ENCODE assay signal across 8 cellular contexts in the genomic region with DNA sequence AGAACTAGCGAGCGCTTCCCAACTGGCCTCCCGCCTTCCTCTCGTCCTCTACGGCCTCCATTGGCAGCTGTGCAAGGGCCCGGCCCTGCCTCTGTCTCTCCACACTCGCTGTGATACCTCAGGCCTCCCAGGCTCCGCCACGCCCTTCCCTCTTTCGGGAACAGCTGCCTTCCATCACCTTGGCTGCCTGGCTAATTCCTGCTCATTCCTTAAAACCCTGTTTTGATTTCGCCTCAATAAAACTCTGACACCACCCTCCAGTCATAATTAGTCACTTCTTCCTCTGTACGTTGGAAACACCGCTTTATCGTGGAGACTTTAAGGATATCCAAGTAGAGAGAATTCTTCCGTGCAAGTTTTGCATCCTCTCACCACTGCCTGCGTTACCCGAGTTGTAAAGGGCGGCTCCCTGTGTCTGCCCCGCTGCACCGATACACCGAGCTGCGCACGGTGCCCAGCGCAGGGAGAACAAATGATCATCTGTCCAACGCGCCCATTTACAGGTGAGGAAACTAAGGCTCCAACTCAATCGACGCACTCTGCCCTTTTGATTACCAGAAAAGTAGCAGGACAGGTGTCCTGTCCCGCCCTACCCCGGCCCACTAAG.
DNase-seq lines count a peak whose midpoint lies in the region; ATAC-seq, FAIRE-seq and TF ChIP-seq lines count a peak whose summit lies in the region.

No MANE protein-coding gene starts in this region.

- peak overlapping the region; percentile 36 for H3K27ac ChIP-seq in 22Rv1
- H3K27ac ChIP-seq in ectodermal cell (ENCODE audit: insufficient read depth, low read depth, low read length, poor library complexity, severe bottlenecking): no peak overlapping the region
- H3K27ac ChIP-seq in pancreas: no peak overlapping the region

- intact Hi-C loops in pancreas (cut with DNase I): no loop called here

- TF ChIP-seq CTCF in 22Rv1 (IDR thresholded peaks at IDR 0.05): no peak
- TF ChIP-seq CTCF in pancreas (IDR thresholded peaks at IDR 0.05): no peak

- FAIRE-seq in pancreas (lab: Jason Lieb, UNC): no peak

- H3K4me1 ChIP-seq in ectodermal cell (ENCODE audit: control insufficient read depth, insufficient read depth, low read length) (peaks cover 9% of the 10 kb centered on the region), pancreas (peaks cover 0 to 19% (median 5%) of the 10 kb centered on the region in 3 donors)

- H3K36me3 ChIP-seq in ectodermal cell (ENCODE audit: control insufficient read depth, insufficient read depth, low read length) (no peaks in the 10 kb centered on the region), pancreas (no peaks in the 10 kb centered on the region)

- peak; percentile 5 for ATAC-seq in GM18868 (IDR thresholded peaks at IDR 0.05; ENCODE audit: unreplicated experiment)
- no peak for ATAC-seq in pancreas
- no peak for ATAC-seq in HG03108 (IDR thresholded peaks at IDR 0.05; ENCODE audit: unreplicated experiment)
- no peak for ATAC-seq in HG03095 (IDR thresholded peaks at IDR 0.05; ENCODE audit: unreplicated experiment)

- 16 to 19% methylated on average over 30 of the region's 30 CpGs for WGBS in ectodermal cell, 2 experiments
- 38 to 40% methylated on average over 30 of the region's 30 CpGs for WGBS in pancreas, 2 donors

- H3K27me3 ChIP-seq in ectodermal cell (ENCODE audit: control insufficient read depth, insufficient read depth, low read length, poor library complexity, severe bottlenecking): peaks cover 47% of the 10 kb centered on the region
- no peaks in the 10 kb centered on the region for H3K27me3 ChIP-seq in pancreas

- H3K9me3 ChIP-seq in ectodermal cell (ENCODE audit: control insufficient read depth, low read length): no peaks in the 10 kb centered on the region
- H3K9me3 ChIP-seq in pancreas: no peaks in the 10 kb centered on the region

- DNase-seq in NCI-H774 (lab: John Stamatoyannopoulos, UW) (peak; percentile 38), pancreas (peak in 1 of 6 donors; percentile 59), hepatic stellate cell (ENCODE audit: low spot score) (no peak)

- H3K4me3 ChIP-seq in ectodermal cell (ENCODE audit: insufficient read depth, low read depth, low read length): peak overlapping the region; percentile 1
- peak overlapping the region in 3 of 4 donors; percentile 46 to 87 (median 54) for H3K4me3 ChIP-seq in pancreas
